Comparison of ENCODE assay signal across 8 cellular contexts in genomic region chr11:8247312-8247711, GRCh38. TPM values are rescaled to one million over a fixed set of nuclear protein-coding genes. Genes with fewer than 3 reads are reported as not detected.
A peak's percentile ranks its signal among the peaks of the same experiment; 100 is the strongest.
DNase-seq lines count a peak whose midpoint lies in the region; ATAC-seq and TF ChIP-seq lines count a peak whose summit lies in the region.

No MANE protein-coding gene starts in this region.

- no peaks in the 10 kb centered on the region for H3K36me3 Mint-ChIP-seq in HFFc6 (ENCODE audit: low read depth)
- no peaks in the 10 kb centered on the region for H3K36me3 Mint-ChIP-seq in activated CD8-positive, alpha-beta T cell treated with anti-CD3 and anti-CD28 coated beads, Interleukin-2, amount 10 ng/mL, durations not matched to agents 7 days and 5 days (ENCODE audit: low read depth)

- ATAC-seq in activated CD8-positive, alpha-beta T cell treated with anti-CD3 and anti-CD28 coated beads, Interleukin-2, amount 10 ng/mL, durations not matched to agents 7 days and 5 days, result no peak
- peak; percentile 37 for ATAC-seq in mucosa of descending colon
- ATAC-seq in HG03159 (IDR thresholded peaks at IDR 0.05; ENCODE audit: unreplicated experiment), result no peak

- H3K4me1 ChIP-seq in mucosa of descending colon (ENCODE audit: low read depth), result no peaks in the 10 kb centered on the region

- peaks cover 53% of the 10 kb centered on the region for H3K27me3 Mint-ChIP-seq in HFFc6 (ENCODE audit: insufficient read depth)
- H3K27me3 Mint-ChIP-seq in activated CD8-positive, alpha-beta T cell treated with anti-CD3 and anti-CD28 coated beads, Interleukin-2, amount 10 ng/mL, durations not matched to agents 7 days and 5 days (ENCODE audit: low read depth), result peaks cover 3% of the 10 kb centered on the region

- DNase-seq in DMS153 treated with DMSO at 0.1 percent for 48 hours (lab: John Stamatoyannopoulos, UW; ENCODE audit: unreplicated experiment) (peak; percentile 14), DMS153 (lab: John Stamatoyannopoulos, UW) (no peak), HFFc6 (no peak), mucosa of descending colon (peak in 2 of 3 donors; percentile 29 to 40), KG1 (lab: John Stamatoyannopoulos, UW) (no peak), hepatic stellate cell (ENCODE audit: low spot score) (no peak)
- peak; percentile 23 for DNase-seq in activated CD8-positive, alpha-beta T cell treated with anti-CD3 and anti-CD28 coated beads, Interleukin-2, amount 10 ng/mL, durations not matched to agents 7 days and 5 days

- H3K9me3 Mint-ChIP-seq in HFFc6, result no peaks in the 10 kb centered on the region
- no peaks in the 10 kb centered on the region for H3K9me3 Mint-ChIP-seq in activated CD8-positive, alpha-beta T cell treated with anti-CD3 and anti-CD28 coated beads, Interleukin-2, amount 10 ng/mL, durations not matched to agents 7 days and 5 days (ENCODE audit: insufficient read depth)

- H3K4me3 ChIP-seq in mucosa of descending colon, result no peak overlapping the region

- peak; percentile 78 for TF ChIP-seq CTCF in HFFc6 (IDR thresholded peaks at IDR 0.05)
- TF ChIP-seq CTCF in mucosa of descending colon (IDR thresholded peaks at IDR 0.05), result peak; percentile 19

- CTCF ChIA-PET in activated CD8-positive, alpha-beta T cell treated with anti-CD3 and anti-CD28 coated beads, Interleukin-2, amount 10 ng/mL, durations not matched to agents 7 days and 5 days (lab: Charles Lee), result interaction anchor here (0.8 to 1.3 kb wide), 4 partner anchors 9 to 17 kb away, joined by 3 to 9 read pairs (median 3); partner anchors contain the start of gene LMO1

- H3K9me3 ChIP-seq in mucosa of descending colon, result no peaks in the 10 kb centered on the region

- H3K27ac Mint-ChIP-seq in HFFc6, result no peak overlapping the region
- no peak overlapping the region for H3K27ac Mint-ChIP-seq in activated CD8-positive, alpha-beta T cell treated with anti-CD3 and anti-CD28 coated beads, Interleukin-2, amount 10 ng/mL, durations not matched to agents 7 days and 5 days

- peaks cover under 1% of the 10 kb centered on the region; the same call in 1 of the 2 replicates for H3K4me1 Mint-ChIP-seq in HFFc6 (ENCODE audit: low read depth)
- no peaks in the 10 kb centered on the region for H3K4me1 Mint-ChIP-seq in activated CD8-positive, alpha-beta T cell treated with anti-CD3 and anti-CD28 coated beads, Interleukin-2, amount 10 ng/mL, durations not matched to agents 7 days and 5 days (ENCODE audit: low read depth)

- POLR2A ChIA-PET in activated CD8-positive, alpha-beta T cell treated with anti-CD3 and anti-CD28 coated beads, Interleukin-2, amount 10 ng/mL, durations not matched to agents 7 days and 5 days (lab: Charles Lee), result no interaction called here

- H3K36me3 ChIP-seq in mucosa of descending colon (ENCODE audit: low read depth), result no peaks in the 10 kb centered on the region

- no peak overlapping the region for H3K4me3 Mint-ChIP-seq in HFFc6
- H3K4me3 Mint-ChIP-seq in activated CD8-positive, alpha-beta T cell treated with anti-CD3 and anti-CD28 coated beads, Interleukin-2, amount 10 ng/mL, durations not matched to agents 7 days and 5 days, result no peak overlapping the region

- intact Hi-C loops in mucosa of descending colon (cut with DNase I, micrococcal nuclease), result no loop called here

RNA-seq across cellular contexts. Expression of gene LMO1, which starts 16.4 kb away (rescaled TPM):
- total RNA-seq in HFFc6 (2021; fragmentation: NEBNext Ultra II Directional; extraction: Animal tissue kit (Norgen Biotek cat#: 25700)), result not detected
- not detected for total RNA-seq in activated CD8-positive, alpha-beta T cell treated with anti-CD3 and anti-CD28 coated beads, Interleukin-2, amount 10 ng/mL, durations not matched to agents 7 days and 5 days
- total RNA-seq in mucosa of descending colon, result under 1 TPM in 1 of 3 donors, not detected in 2; 0.70 TPM

Comparison
In these comparisons a context has a peak if more than half of its experiments do, and no peak if none do; other contexts are left out.
1. DNase-seq: peak in DMS153 treated with DMSO at 0.1 percent for 48 hours (single experiment), activated CD8-positive, alpha-beta T cell treated with anti-CD3 and anti-CD28 coated beads, Interleukin-2, amount 10 ng/mL, durations not matched to agents 7 days and 5 days (single experiment) and mucosa of descending colon (2 of 3); none in DMS153 (single experiment), HFFc6 (single experiment), KG1 (single experiment) and hepatic stellate cell (single experiment).